ENCODE assay signal across 8 cellular contexts in the genomic region with DNA sequence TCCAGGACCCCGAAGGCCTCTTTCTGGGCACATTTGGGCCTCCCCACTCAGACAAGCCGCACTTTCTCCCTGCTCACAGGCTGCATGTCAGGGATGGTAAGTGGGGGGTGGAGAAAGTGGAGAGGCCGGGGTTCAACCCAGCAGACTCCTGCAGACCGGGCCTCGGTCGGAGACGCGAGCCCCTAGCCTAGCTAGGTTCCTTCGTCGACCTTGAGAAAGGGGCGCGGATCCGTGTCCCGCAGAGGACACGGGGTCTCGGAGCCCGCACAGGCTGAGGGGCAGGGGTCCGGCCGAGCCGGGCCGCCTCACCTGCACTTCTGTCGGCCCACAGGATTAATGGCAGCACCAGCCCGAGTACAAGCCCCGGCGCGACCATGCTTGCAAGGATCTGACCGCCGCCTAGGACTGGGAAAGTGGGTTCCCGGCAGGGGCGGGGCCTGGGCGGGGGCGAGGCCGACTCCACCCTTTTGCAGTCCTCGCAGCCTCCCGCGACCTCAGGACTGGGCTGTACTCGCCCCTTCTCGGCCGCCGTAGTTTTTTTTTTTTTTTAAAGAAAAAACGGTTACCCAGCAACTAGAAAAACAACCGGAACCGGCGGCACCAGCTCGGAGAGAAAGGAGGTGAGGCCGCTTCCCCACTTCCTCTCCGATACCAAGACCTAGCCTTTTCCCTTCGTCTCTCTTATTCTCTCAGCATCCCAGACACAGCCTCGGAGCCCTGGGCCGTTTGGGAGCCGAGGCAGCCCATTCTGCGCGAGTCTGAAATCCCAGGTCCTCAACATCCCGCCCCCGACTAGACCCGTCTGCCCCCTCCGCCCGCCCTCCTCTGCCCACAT. TPM values are rescaled to one million over a fixed set of nuclear protein-coding genes. Genes with fewer than 3 reads are reported as not detected.
DNase-seq lines count a peak whose midpoint lies in the region; ATAC-seq and TF ChIP-seq lines count a peak whose summit lies in the region.

A gene with protein sequence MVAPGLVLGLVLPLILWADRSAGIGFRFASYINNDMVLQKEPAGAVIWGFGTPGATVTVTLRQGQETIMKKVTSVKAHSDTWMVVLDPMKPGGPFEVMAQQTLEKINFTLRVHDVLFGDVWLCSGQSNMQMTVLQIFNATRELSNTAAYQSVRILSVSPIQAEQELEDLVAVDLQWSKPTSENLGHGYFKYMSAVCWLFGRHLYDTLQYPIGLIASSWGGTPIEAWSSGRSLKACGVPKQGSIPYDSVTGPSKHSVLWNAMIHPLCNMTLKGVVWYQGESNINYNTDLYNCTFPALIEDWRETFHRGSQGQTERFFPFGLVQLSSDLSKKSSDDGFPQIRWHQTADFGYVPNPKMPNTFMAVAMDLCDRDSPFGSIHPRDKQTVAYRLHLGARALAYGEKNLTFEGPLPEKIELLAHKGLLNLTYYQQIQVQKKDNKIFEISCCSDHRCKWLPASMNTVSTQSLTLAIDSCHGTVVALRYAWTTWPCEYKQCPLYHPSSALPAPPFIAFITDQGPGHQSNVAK (minus strand): TSS at position 407 of the 835 bp plus-strand sequence. CDS start 31 bp downstream, at position 376.
Gene SPA17 (plus strand): TSS at position 572 of the 835 bp plus-strand sequence. CDS start 1,361 bp downstream, outside the sequence.

- CTCF ChIA-PET in RWPE1 (lab: Yijun Ruan, JAX): interaction anchor here (0.7 to 0.8 kb wide), 2 partner anchors 13 to 89 kb away, joined by 3 to 5 read pairs; no protein-coding TSS in a partner anchor
- CTCF ChIA-PET in naive thymus-derived CD4-positive, alpha-beta T cell (lab: Charles Lee): interaction anchor here (0.8 to 3.4 kb wide), 6 partner anchors 73 to 124 kb away, joined by 3 to 12 read pairs (median 4); no protein-coding TSS in a partner anchor

- H3K9me3 ChIP-seq in naive thymus-derived CD4-positive, alpha-beta T cell (ENCODE audit: control insufficient read depth in 2 of 3, low read length in 3 of 3): no peaks in the 10 kb centered on the region

- DNase-seq in DMS79 treated with DMSO at 0.1 percent for 48 hours (lab: John Stamatoyannopoulos, UW) (peak; percentile 91), KG1 (lab: John Stamatoyannopoulos, UW) (peak; percentile 84), RWPE1 (ENCODE audit: low spot score) (peak; percentile 97), fibroblast of mammary gland (ENCODE audit: low read depth) (peak; percentile 95)
- DNase-seq in activated T-helper 9 cell treated with anti-CD3 and anti-CD28 coated beads, Interleukin-2, amount 50 U/mL, for 16 hours (ENCODE audit: low read depth): peak; percentile 78
- DNase-seq in naive thymus-derived CD4-positive, alpha-beta T cell: peak; percentile 63 to 92 (median 87)

- peak; percentile 94 for ATAC-seq in GM21723 (IDR thresholded peaks at IDR 0.05; ENCODE audit: unreplicated experiment)
- ATAC-seq in naive thymus-derived CD4-positive, alpha-beta T cell: peak; percentile 91
- ATAC-seq in stimulated activated memory B cell treated with anti-CD40 and anti-IgM and Interleukin-4, amounts not matched to agents 10 μg/mL and 1 μg/mL and 100 μg/mL, for 72 hours: peak; percentile 97

- intact Hi-C loops in naive thymus-derived CD4-positive, alpha-beta T cell (cut with micrococcal nuclease): loop anchor here (1.0 to 5.0 kb wide), 16 partner anchors 45 to 1214 kb away; partner anchors contain the start of genes HYLS1 (in 2 of the 2), MSANTD2 (in 2 of the 2), TBRG1 (in 2 of the 2) and TMEM218 (in 2 of the 2)

- peaks cover 0 to 4% (median 0%) of the 10 kb centered on the region in 5 donors for H3K27me3 Mint-ChIP-seq in naive thymus-derived CD4-positive, alpha-beta T cell
- no peaks in the 10 kb centered on the region for H3K27me3 Mint-ChIP-seq in stimulated activated memory B cell treated with anti-CD40 and anti-IgM and Interleukin-4, amounts not matched to agents 10 μg/mL and 1 μg/mL and 100 μg/mL, for 72 hours

- peak within 1 kb of the TSS; percentile 80 for H3K27ac ChIP-seq in RWPE1
- peak within 1 kb of the TSS; percentile 91 for H3K27ac ChIP-seq in naive thymus-derived CD4-positive, alpha-beta T cell (ENCODE audit: low read depth, low read length)

- POLR2A ChIA-PET in RWPE1 (lab: Yijun Ruan, JAX; ENCODE audit: low non-redundant PET): interaction anchor here (0.6 to 1.0 kb wide), 2 partner anchors 73 to 1202 kb away, joined by 3 to 5 read pairs; no protein-coding TSS in a partner anchor
- POLR2A ChIA-PET in naive thymus-derived CD4-positive, alpha-beta T cell (lab: Charles Lee): interaction anchor here (0.5 to 7.4 kb wide), 12 partner anchors 9 to 439 kb away, joined by 3 to 112 read pairs (median 6); partner anchors contain the start of genes MSANTD2, TBRG1, TMEM218 and VSIG2

- peak within 1 kb of the TSS in 7 of 9 donors; percentile 94 to 100 (median 98) for H3K27ac Mint-ChIP-seq in naive thymus-derived CD4-positive, alpha-beta T cell
- H3K27ac Mint-ChIP-seq in stimulated activated memory B cell treated with anti-CD40 and anti-IgM and Interleukin-4, amounts not matched to agents 10 μg/mL and 1 μg/mL and 100 μg/mL, for 72 hours: peak within 1 kb of the TSS; percentile 83

- peak within 1 kb of the TSS in 9 of 10 donors; percentile 82 to 94 (median 91) for H3K4me3 Mint-ChIP-seq in naive thymus-derived CD4-positive, alpha-beta T cell
- H3K4me3 Mint-ChIP-seq in stimulated activated memory B cell treated with anti-CD40 and anti-IgM and Interleukin-4, amounts not matched to agents 10 μg/mL and 1 μg/mL and 100 μg/mL, for 72 hours: peak within 1 kb of the TSS; percentile 91

- H3K36me3 ChIP-seq in naive thymus-derived CD4-positive, alpha-beta T cell (ENCODE audit: control insufficient read depth in 2 of 3, insufficient read depth in 3 of 3, low read length in 3 of 3): peaks cover 0 to 4% (median 0%) of the 10 kb centered on the region in 3 experiments

- TF ChIP-seq CTCF in RWPE1 (conservative IDR thresholded peaks at IDR 0.05; ENCODE audit: low read depth): no peak
- TF ChIP-seq CTCF in fibroblast of mammary gland (conservative IDR thresholded peaks at IDR 0.05; ENCODE audit: control insufficient read depth, insufficient read depth, low read depth, low read length): no peak

- H3K27me3 ChIP-seq in naive thymus-derived CD4-positive, alpha-beta T cell (ENCODE audit: control insufficient read depth in 2 of 2, insufficient read depth in 2 of 2, low read length in 2 of 2): no peaks in the 10 kb centered on the region

- peaks cover 0 to 5% (median 0%) of the 10 kb centered on the region in 11 donors for H3K9me3 Mint-ChIP-seq in naive thymus-derived CD4-positive, alpha-beta T cell
- H3K9me3 Mint-ChIP-seq in stimulated activated memory B cell treated with anti-CD40 and anti-IgM and Interleukin-4, amounts not matched to agents 10 μg/mL and 1 μg/mL and 100 μg/mL, for 72 hours: no peaks in the 10 kb centered on the region

- H3K4me1 Mint-ChIP-seq in naive thymus-derived CD4-positive, alpha-beta T cell: peaks cover 22 to 39% (median 31%) of the 10 kb centered on the region in 7 donors
- peaks cover 23% of the 10 kb centered on the region for H3K4me1 Mint-ChIP-seq in stimulated activated memory B cell treated with anti-CD40 and anti-IgM and Interleukin-4, amounts not matched to agents 10 μg/mL and 1 μg/mL and 100 μg/mL, for 72 hours

- H3K4me3 ChIP-seq in fibroblast of mammary gland (ENCODE audit: control insufficient read depth, low read depth, low read length): peak within 1 kb of the TSS; percentile 83
- H3K4me3 ChIP-seq in naive thymus-derived CD4-positive, alpha-beta T cell (ENCODE audit: low read length): peak within 1 kb of the TSS; percentile 76

- peaks cover 14 to 40% of the 10 kb centered on the region in 2 donors for H3K4me1 ChIP-seq in naive thymus-derived CD4-positive, alpha-beta T cell (ENCODE audit: control insufficient read depth in 2 of 2, insufficient read depth in 2 of 2, low read length in 2 of 2)

- peaks cover 0 to 4% (median 0%) of the 10 kb centered on the region in 5 donors for H3K36me3 Mint-ChIP-seq in naive thymus-derived CD4-positive, alpha-beta T cell
- H3K36me3 Mint-ChIP-seq in stimulated activated memory B cell treated with anti-CD40 and anti-IgM and Interleukin-4, amounts not matched to agents 10 μg/mL and 1 μg/mL and 100 μg/mL, for 72 hours: no peaks in the 10 kb centered on the region

RNA-seq across cellular contexts. Expression of the first gene that starts in this region (rescaled TPM):
- total RNA-seq in naive thymus-derived CD4-positive, alpha-beta T cell: 10 to 100 TPM in 3 of 5 experiments, 1 to 10 TPM in 2; 6.2 to 11.3 (median 10.4) TPM
- 1 to 10 TPM; 2.7 to 6.5 TPM for polyA plus RNA-seq in naive thymus-derived CD4-positive, alpha-beta T cell

RNA-seq across cellular contexts. Expression of gene SPA17, which starts in this region (rescaled TPM):
- total RNA-seq in naive thymus-derived CD4-positive, alpha-beta T cell: 1 to 10 TPM in 4 of 5 experiments, under 1 TPM in 1; 1.00 to 1.1 (median 1.0) TPM
- 1 to 10 TPM; 1.7 to 2.3 TPM for polyA plus RNA-seq in naive thymus-derived CD4-positive, alpha-beta T cell

Comparison
In these comparisons a context has a peak if more than half of its experiments do, and no peak if none do; other contexts are left out.
1. Peak in every context shown above with its lines: DNase-seq, ATAC-seq, H3K4me3 ChIP-seq and H3K27ac ChIP-seq.